ENCODE assay signal across 11 cellular contexts in genomic region chr1:3540876-3541275, GRCh38.
"Had no signal": no experiment of that assay in that cellular context is flagged by ENCODE, and none has a peak within 500 bp of the region (broad histone marks: within the 10 kb centered on the region; RNA-seq: fewer than 3 reads in every experiment).

No MANE protein-coding gene starts in this region.

- H3K27me3 ChIP-seq: pancreas had no signal

- DNase-seq: activated CD4-positive, alpha-beta T cell treated with anti-CD3 and anti-CD28 coated beads, Interleukin-2, amount 50 U/mL, for 48 hours; activated CD8-positive, alpha-beta memory T cell treated with anti-CD3 and anti-CD28 coated beads, Interleukin-2, amount 10 ng/mL, durations not matched to agents 7 days and 5 days; activated naive CD4-positive, alpha-beta T cell treated with anti-CD3 and anti-CD28 coated beads, Interleukin-2, amount 10 ng/mL, durations not matched to agents 7 days and 5 days; activated T-cell treated with anti-CD3 and anti-CD28 coated beads, Interleukin-2, amount 50 U/mL, for 1 hour; effector CD8-positive, alpha-beta T cell; glutamatergic neuron; pancreas; stimulated activated CD4-positive, alpha-beta T cell treated with anti-CD3 and anti-CD28 coated beads, Interleukin-4, amount 100 ng/mL, for 24 hours; stimulated activated naive CD8-positive, alpha-beta T cell treated with anti-CD3 and anti-CD28 coated beads, Interleukin-15, Interleukin-2, amounts not matched to agents 100 U/mL and 50 U/mL, for 24 hours had no signal

- H3K4me1 Mint-ChIP-seq: activated CD8-positive, alpha-beta memory T cell treated with anti-CD3 and anti-CD28 coated beads, Interleukin-2, amount 10 ng/mL, durations not matched to agents 7 days and 5 days; activated naive CD4-positive, alpha-beta T cell treated with anti-CD3 and anti-CD28 coated beads, Interleukin-2, amount 10 ng/mL, durations not matched to agents 7 days and 5 days had no signal

- H3K27me3 Mint-ChIP-seq: activated CD8-positive, alpha-beta memory T cell treated with anti-CD3 and anti-CD28 coated beads, Interleukin-2, amount 10 ng/mL, durations not matched to agents 7 days and 5 days; natural killer cell treated with Interleukin-12 subunit alpha and Interleukin-12 subunit beta and Interleukin-15 and Interleukin-18, amount 100 ng/mL, for 72 hours had no signal

- H3K36me3 Mint-ChIP-seq: activated CD8-positive, alpha-beta memory T cell treated with anti-CD3 and anti-CD28 coated beads, Interleukin-2, amount 10 ng/mL, durations not matched to agents 7 days and 5 days; activated naive CD4-positive, alpha-beta T cell treated with anti-CD3 and anti-CD28 coated beads, Interleukin-2, amount 10 ng/mL, durations not matched to agents 7 days and 5 days; natural killer cell treated with Interleukin-12 subunit alpha and Interleukin-12 subunit beta and Interleukin-15 and Interleukin-18, amount 100 ng/mL, for 72 hours had no signal

- H3K4me1 ChIP-seq: pancreas had no signal

- H3K9me3 ChIP-seq: pancreas had no signal

- H3K4me3 ChIP-seq: pancreas, skin epidermis had no signal

- H3K27ac ChIP-seq: pancreas had no signal

- H3K4me3 Mint-ChIP-seq: activated CD8-positive, alpha-beta memory T cell treated with anti-CD3 and anti-CD28 coated beads, Interleukin-2, amount 10 ng/mL, durations not matched to agents 7 days and 5 days; activated naive CD4-positive, alpha-beta T cell treated with anti-CD3 and anti-CD28 coated beads, Interleukin-2, amount 10 ng/mL, durations not matched to agents 7 days and 5 days; natural killer cell treated with Interleukin-12 subunit alpha and Interleukin-12 subunit beta and Interleukin-15 and Interleukin-18, amount 100 ng/mL, for 72 hours had no signal

- H3K9me3 Mint-ChIP-seq: activated naive CD4-positive, alpha-beta T cell treated with anti-CD3 and anti-CD28 coated beads, Interleukin-2, amount 10 ng/mL, durations not matched to agents 7 days and 5 days; natural killer cell treated with Interleukin-12 subunit alpha and Interleukin-12 subunit beta and Interleukin-15 and Interleukin-18, amount 100 ng/mL, for 72 hours had no signal

- H3K36me3 ChIP-seq: pancreas had no signal

- H3K27ac Mint-ChIP-seq: activated CD8-positive, alpha-beta memory T cell treated with anti-CD3 and anti-CD28 coated beads, Interleukin-2, amount 10 ng/mL, durations not matched to agents 7 days and 5 days; activated naive CD4-positive, alpha-beta T cell treated with anti-CD3 and anti-CD28 coated beads, Interleukin-2, amount 10 ng/mL, durations not matched to agents 7 days and 5 days; natural killer cell treated with Interleukin-12 subunit alpha and Interleukin-12 subunit beta and Interleukin-15 and Interleukin-18, amount 100 ng/mL, for 72 hours had no signal
